Comparison of ENCODE assay signal across 1 cellular context in the genomic region with DNA sequence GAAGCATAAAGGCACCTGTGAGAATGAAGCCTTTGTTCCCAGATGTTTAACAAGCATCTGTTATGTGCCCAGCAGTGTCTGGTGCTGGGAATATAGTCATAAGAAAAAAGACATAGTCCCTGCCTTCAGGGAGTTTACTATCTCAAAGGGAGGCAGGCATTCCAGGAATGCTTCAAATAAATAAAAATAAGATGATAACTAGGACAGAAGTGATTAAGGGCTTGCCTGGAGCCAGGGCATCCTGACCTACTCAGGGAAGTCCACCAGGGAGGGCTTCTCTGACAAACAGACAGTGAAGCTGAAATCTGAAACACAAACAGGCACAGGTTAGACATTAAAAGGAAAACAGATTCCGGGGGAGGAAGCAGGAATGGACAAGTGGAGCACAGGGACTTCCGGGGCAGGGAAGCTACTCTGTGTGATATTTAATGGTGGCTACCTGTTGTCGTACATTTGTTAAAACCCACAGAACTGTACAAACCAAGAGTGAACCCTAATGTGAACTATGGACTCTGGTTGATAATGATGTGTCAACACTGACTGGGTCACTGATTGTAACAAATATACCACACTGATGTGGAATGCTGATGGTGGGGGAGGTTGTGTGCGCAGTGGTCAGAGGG.
TF ChIP-seq lines count a peak whose summit lies in the region.

No MANE protein-coding gene starts in this region.

TF ChIP-seq in H1, 55 proteins besides CTCF, POLR2A, EP300 and RAD21:
- no peak for TF ChIP-seq SP4 (IDR thresholded peaks at IDR 0.05; ENCODE audit: low read length)
- TF ChIP-seq CBX5 (IDR thresholded peaks at IDR 0.05; ENCODE audit: low read depth, low read length) = no peak
- TF ChIP-seq SUZ12 (IDR thresholded peaks at IDR 0.05; ENCODE audit: low read length) = no peak
- no peak for TF ChIP-seq RXRA (IDR thresholded peaks at IDR 0.05; ENCODE audit: insufficient read depth, low read depth, low read length)
